Comparison of ENCODE assay signal across 26 cellular contexts in genomic region chr15:71301958-71302621, GRCh38.
DNase-seq lines count a peak whose midpoint lies in the region; ATAC-seq, FAIRE-seq and TF ChIP-seq lines count a peak whose summit lies in the region.
"Had no signal": no experiment of that assay in that cellular context is flagged by ENCODE, and none has a peak within 500 bp of the region (broad histone marks: within the 10 kb centered on the region; RNA-seq: fewer than 3 reads in every experiment).

No MANE protein-coding gene starts in this region.

- in situ Hi-C loops in IMR-90 (cut with MboI; ENCODE audit: low sequenced_read_pairs): no loop called here

- H3K36me3 ChIP-seq in IMR-90 (ENCODE audit: control insufficient read depth, insufficient read depth, low read length) (peaks cover 2% of the 10 kb centered on the region; the same call in 1 of the 2 replicates), neural progenitor cell (no peaks in the 10 kb centered on the region)
- H3K36me3 ChIP-seq in CD4-positive, alpha-beta memory T cell (ENCODE audit: insufficient read depth, low read length): no peaks in the 10 kb centered on the region

- H3F3A ChIP-seq in neural progenitor cell (ENCODE audit: low read depth): no peaks in the 10 kb centered on the region

- peak overlapping the region; percentile 66 for H3K14ac ChIP-seq in IMR-90 (replicated peaks; ENCODE audit: low read depth, low read length)

- peak overlapping the region; percentile 78 for H2AK9ac ChIP-seq in IMR-90 (replicated peaks; ENCODE audit: low read depth, low read length, poor library complexity)

- POLR2A ChIA-PET in IMR-90 (lab: Charles Lee; ENCODE audit: unreplicated experiment): interaction anchor here (0.5 to 1.4 kb wide), 4 partner anchors 29 to 396 kb away, joined by 3 to 5 read pairs (median 4); no protein-coding TSS in a partner anchor
- POLR2A ChIA-PET in CD4-positive, alpha-beta memory T cell (lab: Charles Lee; ENCODE audit: partially characterized antibody): no interaction called here

- DNase-seq in AG10803 (ENCODE audit: low read depth) (peak; percentile 49), IMR-90 (peak; percentile 23), fibroblast of gingiva (ENCODE audit: low read depth) (peak; percentile 15), neural progenitor cell (ENCODE audit: low spot score) (no peak), frontal cortex (ENCODE audit: low spot score in 2 of 2) (no peak), DMS 273 treated with DMSO at 0.1 percent for 48 hours (lab: John Stamatoyannopoulos, UW) (no peak)
- no peak for DNase-seq in CD4-positive, alpha-beta memory T cell
- DNase-seq: activated naive CD4-positive, alpha-beta T cell treated with anti-CD3 and anti-CD28 coated beads, Interleukin-2, amount 50 U/mL, for 16 hours; AML-193; cerebellar nuclear complex; DMS79; effector CD8-positive, alpha-beta T cell; erythroblast; left colon; natural killer cell; NCI-H1048; NCI-H187 treated with DMSO at 0.1 percent for 48 hours; SHP77 treated with DMSO at 0.1 percent for 48 hours; small intestine; stimulated activated CD4-positive, alpha-beta T cell treated with anti-CD3 and anti-CD28 coated beads, Interleukin-2, amount 100 ng/mL, for 24 hours; testis had no signal

- no peaks in the 10 kb centered on the region for H3K36me3 Mint-ChIP-seq in neural progenitor cell
- no peaks in the 10 kb centered on the region for H3K36me3 Mint-ChIP-seq in CD4-positive, alpha-beta memory T cell
- H3K36me3 Mint-ChIP-seq: natural killer cell; stimulated activated memory B cell treated with anti-CD40 and anti-IgM and Interleukin-4, amounts not matched to agents 10 μg/mL and 1 μg/mL and 100 μg/mL, for 72 hours had no signal

- H3K4me2 ChIP-seq in IMR-90 (ENCODE audit: low read depth, low read length) (no peak overlapping the region), neural progenitor cell (no peak overlapping the region)

- peak overlapping the region; percentile 64 for H3K23ac ChIP-seq in IMR-90 (ENCODE audit: low read depth, low read length)

- no peaks in the 10 kb centered on the region for H3K27me3 Mint-ChIP-seq in neural progenitor cell (ENCODE audit: insufficient read depth, low read depth)
- H3K27me3 Mint-ChIP-seq in CD4-positive, alpha-beta memory T cell: peaks cover 0 to 7% of the 10 kb centered on the region in 2 donors

- H4K5ac ChIP-seq in IMR-90 (ENCODE audit: low read depth, low read length): peak overlapping the region; percentile 58

- no peaks in the 10 kb centered on the region for H3K9me3 Mint-ChIP-seq in neural progenitor cell
- no peaks in the 10 kb centered on the region for H3K9me3 Mint-ChIP-seq in CD4-positive, alpha-beta memory T cell
- H3K9me3 Mint-ChIP-seq: natural killer cell; stimulated activated memory B cell treated with anti-CD40 and anti-IgM and Interleukin-4, amounts not matched to agents 10 μg/mL and 1 μg/mL and 100 μg/mL, for 72 hours had no signal

- TF ChIP-seq CTCF in AG10803 (conservative IDR thresholded peaks at IDR 0.05; ENCODE audit: low read length): no peak
- no peak for TF ChIP-seq CTCF in IMR-90 (conservative IDR thresholded peaks at IDR 0.05; ENCODE audit: low read depth, low read length)
- TF ChIP-seq CTCF in neural progenitor cell (IDR thresholded peaks at IDR 0.05): no peak

- peak overlapping the region; percentile 95 for H4K91ac ChIP-seq in IMR-90 (ENCODE audit: insufficient read depth, low read depth, low read length)

- peak overlapping the region; percentile 97 for H2BK15ac ChIP-seq in IMR-90 (ENCODE audit: low read depth, low read length)

- intact Hi-C loops in IMR-90 (cut with micrococcal nuclease): loop anchor here (5.0 kb wide), 1 partner anchor 140 kb away; no protein-coding TSS in a partner anchor
- intact Hi-C loops in CD4-positive, alpha-beta memory T cell (cut with micrococcal nuclease): no loop called here

- no peak overlapping the region for H3K4me3 Mint-ChIP-seq in neural progenitor cell
- H3K4me3 Mint-ChIP-seq in CD4-positive, alpha-beta memory T cell: no peak overlapping the region
- H3K4me3 Mint-ChIP-seq: natural killer cell; stimulated activated memory B cell treated with anti-CD40 and anti-IgM and Interleukin-4, amounts not matched to agents 10 μg/mL and 1 μg/mL and 100 μg/mL, for 72 hours had no signal

- dilution Hi-C loops in IMR-90 (cut with HindIII; ENCODE audit: low sequenced_read_pairs, unreplicated experiment): no loop called here

- H3K27ac Mint-ChIP-seq in neural progenitor cell: peak overlapping the region; percentile 50
- H3K27ac Mint-ChIP-seq in CD4-positive, alpha-beta memory T cell: no peak overlapping the region
- H3K27ac Mint-ChIP-seq: natural killer cell; stimulated activated memory B cell treated with anti-CD40 and anti-IgM and Interleukin-4, amounts not matched to agents 10 μg/mL and 1 μg/mL and 100 μg/mL, for 72 hours had no signal

- BruUV-seq in IMR-90 (replicated peaks; lab: Mats Ljungman, UMichigan): no TSS peak

- no peak for TF ChIP-seq POLR2A in IMR-90 (IDR thresholded peaks at IDR 0.05; ENCODE audit: low read depth, low read length)

- H4K8ac ChIP-seq in IMR-90 (ENCODE audit: low read depth in 2 of 2, low read length in 2 of 2): peak overlapping the region; percentile 59 to 84

- H3K27me3 ChIP-seq in IMR-90 (ENCODE audit: control insufficient read depth, insufficient read depth, low read length) (no peaks in the 10 kb centered on the region), neural progenitor cell (no peaks in the 10 kb centered on the region)
- H3K27me3 ChIP-seq in CD4-positive, alpha-beta memory T cell (ENCODE audit: insufficient read depth, low read length): no peaks in the 10 kb centered on the region
- H3K27me3 ChIP-seq: testis had no signal

- H3K4me1 ChIP-seq in IMR-90 (ENCODE audit: control insufficient read depth, insufficient read depth, low read length) (peaks cover 30% of the 10 kb centered on the region), neural progenitor cell (no peaks in the 10 kb centered on the region)
- no peaks in the 10 kb centered on the region for H3K4me1 ChIP-seq in CD4-positive, alpha-beta memory T cell (ENCODE audit: insufficient read depth, low read length)

- CTCF ChIA-PET in IMR-90 (lab: Yijun Ruan, JAX): interaction anchor here (1.3 to 1.8 kb wide), 2 partner anchors 32 to 193 kb away, joined by 4 read pairs; no protein-coding TSS in a partner anchor
- CTCF ChIA-PET in CD4-positive, alpha-beta memory T cell (lab: Charles Lee; ENCODE audit: partially characterized antibody): no interaction called here

- H4K20me1 ChIP-seq in IMR-90 (ENCODE audit: insufficient read depth, low read length): no peaks in the 10 kb centered on the region
- H4K20me1 ChIP-seq in neural progenitor cell (ENCODE audit: low read depth): no peaks in the 10 kb centered on the region

- peak overlapping the region; percentile 79 for H2BK5ac ChIP-seq in IMR-90 (ENCODE audit: low read depth, low read length, poor library complexity, severe bottlenecking)

- peak overlapping the region; percentile 93 for H3K4ac ChIP-seq in IMR-90 (ENCODE audit: low read depth, low read length)

- H2AFZ ChIP-seq in IMR-90 (replicated peaks; ENCODE audit: low read length, poor library complexity) (peak overlapping the region; percentile 54), neural progenitor cell (replicated peaks) (no peak overlapping the region)

- no peak for TF ChIP-seq RAD21 in IMR-90 (IDR thresholded peaks at IDR 0.05; ENCODE audit: low read length)

- H2BK20ac ChIP-seq in IMR-90 (ENCODE audit: low read depth, low read length): peak overlapping the region; percentile 90

- peak overlapping the region; percentile 54; the same call in 1 of the 2 replicates for H3K56ac ChIP-seq in IMR-90 (ENCODE audit: extremely low read depth, insufficient read depth, low read length)

- H3K79me2 ChIP-seq in neural progenitor cell (ENCODE audit: low read depth): no peaks in the 10 kb centered on the region

- H3K4me1 Mint-ChIP-seq in neural progenitor cell: peaks cover 13% of the 10 kb centered on the region
- peaks cover 0 to 1% (median 0%) of the 10 kb centered on the region in 4 donors for H3K4me1 Mint-ChIP-seq in CD4-positive, alpha-beta memory T cell
- H3K4me1 Mint-ChIP-seq: natural killer cell; stimulated activated memory B cell treated with anti-CD40 and anti-IgM and Interleukin-4, amounts not matched to agents 10 μg/mL and 1 μg/mL and 100 μg/mL, for 72 hours had no signal

- peak; percentile 8; the same call in 1 of the 2 replicates for ATAC-seq in IMR-90 (ENCODE audit: low read depth)
- ATAC-seq in GM18520 (IDR thresholded peaks at IDR 0.05; ENCODE audit: unreplicated experiment): no peak
- ATAC-seq: left colon; natural killer cell; stimulated activated memory B cell treated with anti-CD40 and anti-IgM and Interleukin-4, amounts not matched to agents 10 μg/mL and 1 μg/mL and 100 μg/mL, for 72 hours had no signal

- peak overlapping the region; percentile 99 for H2AK5ac ChIP-seq in IMR-90 (ENCODE audit: low read depth, low read length)

- H3K9ac ChIP-seq in IMR-90 (ENCODE audit: low read depth, low read length): peak overlapping the region; percentile 18; the same call in 1 of the 2 replicates
- no peak overlapping the region for H3K9ac ChIP-seq in neural progenitor cell

- H3K27ac ChIP-seq in IMR-90 (ENCODE audit: insufficient read depth, low read length) (peak overlapping the region; percentile 31), neural progenitor cell (no peak overlapping the region)
- no peak overlapping the region for H3K27ac ChIP-seq in CD4-positive, alpha-beta memory T cell (ENCODE audit: low read depth, low read length)
- H3K27ac ChIP-seq: testis had no signal

- peaks cover 16 to 51% of the 10 kb centered on the region in 2 experiments; a peak in 2 of 4 replicates for H3K79me1 ChIP-seq in IMR-90 (ENCODE audit: low read depth in 1 of 2, low read length in 2 of 2)

- no peaks in the 10 kb centered on the region for H3K9me3 ChIP-seq in IMR-90 (ENCODE audit: control insufficient read depth, insufficient read depth, low read length)
- H3K9me3 ChIP-seq in neural progenitor cell (ENCODE audit: low read depth): no peaks in the 10 kb centered on the region
- no peaks in the 10 kb centered on the region for H3K9me3 ChIP-seq in CD4-positive, alpha-beta memory T cell (ENCODE audit: control insufficient read depth in 1 of 2, low read length in 2 of 2)
- H3K9me3 ChIP-seq: testis had no signal

- FAIRE-seq in frontal cortex (lab: Jason Lieb, UNC): no peak
- FAIRE-seq: GM12891, HTR-8/SVneo, small intestine, TTC549 had no signal

- WGBS in IMR-90 (ENCODE audit: extremely low coverage in 2 of 2, insufficient read length in 1 of 2), 2 experiments: 17% methylated on average over 1 of the region's 5 CpGs; no CpG with 5 or more reads in 1 of the 2 experiments

- H3K18ac ChIP-seq in IMR-90 (ENCODE audit: low read depth, low read length): peak overlapping the region; percentile 79

- H3K4me3 ChIP-seq in AG10803 (ENCODE audit: low read length): no peak overlapping the region
- H3K4me3 ChIP-seq in IMR-90 (ENCODE audit: insufficient read depth, low read depth, low read length): no peak overlapping the region
- H3K4me3 ChIP-seq in neural progenitor cell: no peak overlapping the region
- H3K4me3 ChIP-seq in CD4-positive, alpha-beta memory T cell (ENCODE audit: low read length in 2 of 2): no peak overlapping the region
- H3K4me3 ChIP-seq: testis had no signal

- peak overlapping the region; percentile 98 for H2BK120ac ChIP-seq in IMR-90 (ENCODE audit: low read depth, low read length)

- H3K9me1 ChIP-seq in IMR-90 (ENCODE audit: insufficient read depth, low read length): peaks cover 18% of the 10 kb centered on the region

TF ChIP-seq in IMR-90, 13 proteins besides CTCF, POLR2A, EP300 and RAD21 (continues in another document):
- TF ChIP-seq FOS (IDR thresholded peaks at IDR 0.05; ENCODE audit: low read depth, low read length): no peak

Comparison
In these comparisons a context has a peak if more than half of its experiments do, and no peak if none do; other contexts are left out.
1. DNase-seq: peak in AG10803 (single experiment), IMR-90 (single experiment) and fibroblast of gingiva (single experiment); none in neural progenitor cell (single experiment), frontal cortex (0 of 2), CD4-positive, alpha-beta memory T cell (0 of 5) and DMS 273 treated with DMSO at 0.1 percent for 48 hours (single experiment).